Comparison of ENCODE assay signal across 22 cellular contexts in genomic region chr5:143559586-143559985, GRCh38.
"Had no signal": no experiment of that assay in that cellular context is flagged by ENCODE, and none has a peak within 500 bp of the region (broad histone marks: within the 10 kb centered on the region; RNA-seq: fewer than 3 reads in every experiment).

No MANE protein-coding gene starts in this region.

- DNase-seq: activated CD4-positive, alpha-beta memory T cell treated with anti-CD3 and anti-CD28 coated beads, Interleukin-2, amount 10 ng/mL, durations not matched to agents 7 days and 5 days; activated CD4-positive, alpha-beta T cell treated with anti-CD3 and anti-CD28 coated beads, Interleukin-2, amount 10 ng/mL, durations not matched to agents 7 days and 5 days; activated CD4-positive, CD25-positive, alpha-beta regulatory T cell; activated gamma-delta T cell treated with Interleukin-2 at 50 U/mL for 16 hours; activated naive CD4-positive, alpha-beta T cell treated with anti-CD3 and anti-CD28 coated beads, Interleukin-2, amount 10 ng/mL, durations not matched to agents 7 days and 5 days; activated naive CD8-positive, alpha-beta T cell treated with anti-CD3 and anti-CD28 coated beads for 36 hours; activated T-cell treated with anti-CD3 and anti-CD28 coated beads, Interleukin-2, amount 50 U/mL, for 72 hours; brain microvascular endothelial cell; Karpas-422; NCI-H1105 treated with DMSO at 0.1 percent for 48 hours; NCI-H1694; NCI-H2171; NCI-H345; NCI-H510A; NCI-H526 treated with DMSO at 0.1 percent for 48 hours; NK-92 treated with Interleukin-12 subunit alpha and Interleukin-12 subunit beta, amount 100 ng/mL, for 24 hours; OCI-M1; RPMI8226; T-cell; T-helper 2 cell; T1000 had no signal

- FAIRE-seq: TTC549 had no signal
